3 cellular contexts compared by ENCODE assay signal in the genomic region with DNA sequence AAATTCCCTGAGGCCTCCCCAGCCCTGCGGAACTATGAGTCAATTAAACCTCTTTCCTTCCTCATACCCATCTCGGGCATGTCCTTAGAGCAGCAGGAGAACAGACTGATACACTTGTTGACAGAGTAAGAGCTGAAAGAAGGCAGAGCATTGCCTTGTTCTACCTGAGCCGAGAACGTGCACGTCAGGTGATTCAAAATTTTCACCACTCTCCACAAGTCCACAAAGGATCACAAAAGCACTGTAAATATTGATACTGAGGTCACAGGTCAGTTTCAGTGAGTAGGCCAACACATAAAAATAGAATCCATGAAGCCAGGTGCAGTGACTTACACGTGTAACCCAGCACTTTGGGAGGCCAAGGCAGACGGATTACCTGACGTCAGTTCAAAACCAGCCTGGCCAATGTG.
TF ChIP-seq lines count a peak whose summit lies in the region.

No MANE protein-coding gene starts in this region.

TF ChIP-seq in liver, 16 proteins besides CTCF, POLR2A, EP300 and RAD21:
- TF ChIP-seq, protein P1, sequence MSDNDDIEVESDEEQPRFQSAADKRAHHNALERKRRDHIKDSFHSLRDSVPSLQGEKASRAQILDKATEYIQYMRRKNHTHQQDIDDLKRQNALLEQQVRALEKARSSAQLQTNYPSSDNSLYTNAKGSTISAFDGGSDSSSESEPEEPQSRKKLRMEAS (IDR thresholded peaks at IDR 0.05), result no peak
- TF ChIP-seq TAF1 (conservative IDR thresholded peaks at IDR 0.05), result no peak
- no peak for TF ChIP-seq HNF4G (IDR thresholded peaks at IDR 0.05)
- peak; percentile 58 for TF ChIP-seq FOXA1 (IDR thresholded peaks at IDR 0.05)
- TF ChIP-seq HNF4A (conservative IDR thresholded peaks at IDR 0.05), result peak in 1 of 2 donors; percentile 46
- no peak for TF ChIP-seq GABPA (IDR thresholded peaks at IDR 0.05 in 1 of 2, conservative IDR thresholded peaks at IDR 0.05 in 1 of 2)
- TF ChIP-seq JUND (IDR thresholded peaks at IDR 0.05), result no peak
- no peak for TF ChIP-seq EGR1 (IDR thresholded peaks at IDR 0.05; ENCODE audit: low read depth in 2 of 2)
- TF ChIP-seq, protein P2, sequence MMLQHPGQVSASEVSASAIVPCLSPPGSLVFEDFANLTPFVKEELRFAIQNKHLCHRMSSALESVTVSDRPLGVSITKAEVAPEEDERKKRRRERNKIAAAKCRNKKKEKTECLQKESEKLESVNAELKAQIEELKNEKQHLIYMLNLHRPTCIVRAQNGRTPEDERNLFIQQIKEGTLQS (IDR thresholded peaks at IDR 0.05), result no peak
- TF ChIP-seq, protein P3, sequence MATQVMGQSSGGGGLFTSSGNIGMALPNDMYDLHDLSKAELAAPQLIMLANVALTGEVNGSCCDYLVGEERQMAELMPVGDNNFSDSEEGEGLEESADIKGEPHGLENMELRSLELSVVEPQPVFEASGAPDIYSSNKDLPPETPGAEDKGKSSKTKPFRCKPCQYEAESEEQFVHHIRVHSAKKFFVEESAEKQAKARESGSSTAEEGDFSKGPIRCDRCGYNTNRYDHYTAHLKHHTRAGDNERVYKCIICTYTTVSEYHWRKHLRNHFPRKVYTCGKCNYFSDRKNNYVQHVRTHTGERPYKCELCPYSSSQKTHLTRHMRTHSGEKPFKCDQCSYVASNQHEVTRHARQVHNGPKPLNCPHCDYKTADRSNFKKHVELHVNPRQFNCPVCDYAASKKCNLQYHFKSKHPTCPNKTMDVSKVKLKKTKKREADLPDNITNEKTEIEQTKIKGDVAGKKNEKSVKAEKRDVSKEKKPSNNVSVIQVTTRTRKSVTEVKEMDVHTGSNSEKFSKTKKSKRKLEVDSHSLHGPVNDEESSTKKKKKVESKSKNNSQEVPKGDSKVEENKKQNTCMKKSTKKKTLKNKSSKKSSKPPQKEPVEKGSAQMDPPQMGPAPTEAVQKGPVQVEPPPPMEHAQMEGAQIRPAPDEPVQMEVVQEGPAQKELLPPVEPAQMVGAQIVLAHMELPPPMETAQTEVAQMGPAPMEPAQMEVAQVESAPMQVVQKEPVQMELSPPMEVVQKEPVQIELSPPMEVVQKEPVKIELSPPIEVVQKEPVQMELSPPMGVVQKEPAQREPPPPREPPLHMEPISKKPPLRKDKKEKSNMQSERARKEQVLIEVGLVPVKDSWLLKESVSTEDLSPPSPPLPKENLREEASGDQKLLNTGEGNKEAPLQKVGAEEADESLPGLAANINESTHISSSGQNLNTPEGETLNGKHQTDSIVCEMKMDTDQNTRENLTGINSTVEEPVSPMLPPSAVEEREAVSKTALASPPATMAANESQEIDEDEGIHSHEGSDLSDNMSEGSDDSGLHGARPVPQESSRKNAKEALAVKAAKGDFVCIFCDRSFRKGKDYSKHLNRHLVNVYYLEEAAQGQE (IDR thresholded peaks at IDR 0.05), result no peak
- no peak for TF ChIP-seq NR2F2 (IDR thresholded peaks at IDR 0.05)
- TF ChIP-seq, protein P4, sequence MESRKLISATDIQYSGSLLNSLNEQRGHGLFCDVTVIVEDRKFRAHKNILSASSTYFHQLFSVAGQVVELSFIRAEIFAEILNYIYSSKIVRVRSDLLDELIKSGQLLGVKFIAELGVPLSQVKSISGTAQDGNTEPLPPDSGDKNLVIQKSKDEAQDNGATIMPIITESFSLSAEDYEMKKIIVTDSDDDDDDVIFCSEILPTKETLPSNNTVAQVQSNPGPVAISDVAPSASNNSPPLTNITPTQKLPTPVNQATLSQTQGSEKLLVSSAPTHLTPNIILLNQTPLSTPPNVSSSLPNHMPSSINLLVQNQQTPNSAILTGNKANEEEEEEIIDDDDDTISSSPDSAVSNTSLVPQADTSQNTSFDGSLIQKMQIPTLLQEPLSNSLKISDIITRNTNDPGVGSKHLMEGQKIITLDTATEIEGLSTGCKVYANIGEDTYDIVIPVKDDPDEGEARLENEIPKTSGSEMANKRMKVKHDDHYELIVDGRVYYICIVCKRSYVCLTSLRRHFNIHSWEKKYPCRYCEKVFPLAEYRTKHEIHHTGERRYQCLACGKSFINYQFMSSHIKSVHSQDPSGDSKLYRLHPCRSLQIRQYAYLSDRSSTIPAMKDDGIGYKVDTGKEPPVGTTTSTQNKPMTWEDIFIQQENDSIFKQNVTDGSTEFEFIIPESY (IDR thresholded peaks at IDR 0.05), result no peak
- TF ChIP-seq YY1 (IDR thresholded peaks at IDR 0.05), result no peak
- TF ChIP-seq SP1 (IDR thresholded peaks at IDR 0.05), result no peak
- peak; percentile 78 for TF ChIP-seq FOXA2 (IDR thresholded peaks at IDR 0.05)
- peak in 1 of 2 donors; percentile 49 for TF ChIP-seq RXRA (IDR thresholded peaks at IDR 0.05)

TF ChIP-seq in HepG2, 621 proteins besides CTCF, POLR2A, EP300 and RAD21:
- TF ChIP-seq CEBPG (CRISPR knock-in tag; IDR thresholded peaks at IDR 0.05) (no peak), ADNP (CRISPR knock-in tag; IDR thresholded peaks at IDR 0.05) (no peak), CAMTA2 (CRISPR knock-in tag; IDR thresholded peaks at IDR 0.05; ENCODE audit: borderline replicate concordance) (no peak), NFRKB (IDR thresholded peaks at IDR 0.05) (no peak), HES4 (CRISPR knock-in tag; IDR thresholded peaks at IDR 0.05; ENCODE audit: borderline replicate concordance) (no peak), SMAD1 (CRISPR knock-in tag; IDR thresholded peaks at IDR 0.05; ENCODE audit: borderline replicate concordance, low read depth) (no peak), ZNF660 (CRISPR knock-in tag; IDR thresholded peaks at IDR 0.05; ENCODE audit: borderline replicate concordance, low read depth) (no peak), NFKB2 (CRISPR knock-in tag; IDR thresholded peaks at IDR 0.05; ENCODE audit: borderline replicate concordance) (no peak)
- TF ChIP-seq, protein P5, sequence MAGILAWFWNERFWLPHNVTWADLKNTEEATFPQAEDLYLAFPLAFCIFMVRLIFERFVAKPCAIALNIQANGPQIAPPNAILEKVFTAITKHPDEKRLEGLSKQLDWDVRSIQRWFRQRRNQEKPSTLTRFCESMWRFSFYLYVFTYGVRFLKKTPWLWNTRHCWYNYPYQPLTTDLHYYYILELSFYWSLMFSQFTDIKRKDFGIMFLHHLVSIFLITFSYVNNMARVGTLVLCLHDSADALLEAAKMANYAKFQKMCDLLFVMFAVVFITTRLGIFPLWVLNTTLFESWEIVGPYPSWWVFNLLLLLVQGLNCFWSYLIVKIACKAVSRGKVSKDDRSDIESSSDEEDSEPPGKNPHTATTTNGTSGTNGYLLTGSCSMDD (CRISPR knock-in tag; IDR thresholded peaks at IDR 0.05), result no peak
- TF ChIP-seq, protein P6, sequence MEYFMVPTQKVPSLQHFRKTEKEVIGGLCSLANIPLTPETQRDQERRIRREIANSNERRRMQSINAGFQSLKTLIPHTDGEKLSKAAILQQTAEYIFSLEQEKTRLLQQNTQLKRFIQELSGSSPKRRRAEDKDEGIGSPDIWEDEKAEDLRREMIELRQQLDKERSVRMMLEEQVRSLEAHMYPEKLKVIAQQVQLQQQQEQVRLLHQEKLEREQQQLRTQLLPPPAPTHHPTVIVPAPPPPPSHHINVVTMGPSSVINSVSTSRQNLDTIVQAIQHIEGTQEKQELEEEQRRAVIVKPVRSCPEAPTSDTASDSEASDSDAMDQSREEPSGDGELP (IDR thresholded peaks at IDR 0.05; ENCODE audit: borderline replicate concordance, low read depth), result no peak
- TF ChIP-seq, protein P7, sequence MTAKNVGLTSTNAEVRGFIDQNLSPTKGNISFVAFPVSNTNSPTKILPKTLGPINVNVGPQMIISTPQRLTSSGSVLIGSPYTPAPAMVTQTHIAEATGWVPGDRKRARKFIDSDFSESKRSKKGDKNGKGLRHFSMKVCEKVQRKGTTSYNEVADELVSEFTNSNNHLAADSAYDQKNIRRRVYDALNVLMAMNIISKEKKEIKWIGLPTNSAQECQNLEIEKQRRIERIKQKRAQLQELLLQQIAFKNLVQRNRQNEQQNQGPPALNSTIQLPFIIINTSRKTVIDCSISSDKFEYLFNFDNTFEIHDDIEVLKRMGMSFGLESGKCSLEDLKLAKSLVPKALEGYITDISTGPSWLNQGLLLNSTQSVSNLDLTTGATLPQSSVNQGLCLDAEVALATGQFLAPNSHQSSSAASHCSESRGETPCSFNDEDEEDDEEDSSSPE (CRISPR knock-in tag; IDR thresholded peaks at IDR 0.05), result no peak

TF ChIP-seq in GM12878, 131 proteins besides CTCF, POLR2A, EP300 and RAD21:
- TF ChIP-seq NR2F1 (conservative IDR thresholded peaks at IDR 0.05) (peak; percentile 68), BHLHE40 (IDR thresholded peaks at IDR 0.05; ENCODE audit: borderline replicate concordance in 1 of 2, low read depth in 2 of 2, low read length in 1 of 2) (peak in 1 of 2 experiments; percentile 39; a peak in 2 of 4 replicates), TCF12 (IDR thresholded peaks at IDR 0.05; ENCODE audit: low read depth, low read length) (0 out of 2 replicates have a peak, but pooled peaks have one; percentile 32), ETV6 (conservative IDR thresholded peaks at IDR 0.05 in 1 of 2, IDR thresholded peaks at IDR 0.05 in 1 of 2; ENCODE audit: borderline replicate concordance in 1 of 2, low read depth in 1 of 2) (0 out of 4 replicates have a peak, but pooled peaks of 1 of the 2 experiments have one; percentile 40), CHD2 (IDR thresholded peaks at IDR 0.05; ENCODE audit: borderline replicate concordance, low read depth, low read length) (no peak), POLR2AphosphoS2 (IDR thresholded peaks at IDR 0.05; ENCODE audit: low read depth, low read length) (no peak)
